In the genomic region with DNA sequence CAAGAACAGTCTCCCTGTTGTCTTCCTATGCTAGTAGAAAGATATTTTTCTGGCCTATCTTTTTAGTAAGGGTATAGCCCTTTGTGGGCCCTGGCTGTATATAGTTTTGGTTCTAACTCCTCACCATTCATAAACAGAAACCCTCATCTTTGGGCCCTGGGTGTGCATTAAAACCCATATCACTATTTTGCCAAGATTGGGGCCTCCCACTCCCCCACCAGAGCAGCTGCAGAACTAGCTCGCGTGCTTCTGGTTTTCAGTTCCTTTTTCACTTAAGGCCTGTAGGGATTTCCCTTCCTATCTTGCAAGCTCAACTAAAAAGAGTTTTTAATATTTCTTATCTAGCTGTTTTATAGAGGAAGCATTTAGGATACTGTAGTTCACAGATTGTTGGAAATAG, we compare ENCODE assay signal across 1 cellular context.
TF ChIP-seq lines count a peak whose summit lies in the region.

No MANE protein-coding gene starts in this region.

TF ChIP-seq in GM12878, 131 proteins besides CTCF, POLR2A, EP300 and RAD21 (continued from another document and continues in another):
- TF ChIP-seq, protein P1, sequence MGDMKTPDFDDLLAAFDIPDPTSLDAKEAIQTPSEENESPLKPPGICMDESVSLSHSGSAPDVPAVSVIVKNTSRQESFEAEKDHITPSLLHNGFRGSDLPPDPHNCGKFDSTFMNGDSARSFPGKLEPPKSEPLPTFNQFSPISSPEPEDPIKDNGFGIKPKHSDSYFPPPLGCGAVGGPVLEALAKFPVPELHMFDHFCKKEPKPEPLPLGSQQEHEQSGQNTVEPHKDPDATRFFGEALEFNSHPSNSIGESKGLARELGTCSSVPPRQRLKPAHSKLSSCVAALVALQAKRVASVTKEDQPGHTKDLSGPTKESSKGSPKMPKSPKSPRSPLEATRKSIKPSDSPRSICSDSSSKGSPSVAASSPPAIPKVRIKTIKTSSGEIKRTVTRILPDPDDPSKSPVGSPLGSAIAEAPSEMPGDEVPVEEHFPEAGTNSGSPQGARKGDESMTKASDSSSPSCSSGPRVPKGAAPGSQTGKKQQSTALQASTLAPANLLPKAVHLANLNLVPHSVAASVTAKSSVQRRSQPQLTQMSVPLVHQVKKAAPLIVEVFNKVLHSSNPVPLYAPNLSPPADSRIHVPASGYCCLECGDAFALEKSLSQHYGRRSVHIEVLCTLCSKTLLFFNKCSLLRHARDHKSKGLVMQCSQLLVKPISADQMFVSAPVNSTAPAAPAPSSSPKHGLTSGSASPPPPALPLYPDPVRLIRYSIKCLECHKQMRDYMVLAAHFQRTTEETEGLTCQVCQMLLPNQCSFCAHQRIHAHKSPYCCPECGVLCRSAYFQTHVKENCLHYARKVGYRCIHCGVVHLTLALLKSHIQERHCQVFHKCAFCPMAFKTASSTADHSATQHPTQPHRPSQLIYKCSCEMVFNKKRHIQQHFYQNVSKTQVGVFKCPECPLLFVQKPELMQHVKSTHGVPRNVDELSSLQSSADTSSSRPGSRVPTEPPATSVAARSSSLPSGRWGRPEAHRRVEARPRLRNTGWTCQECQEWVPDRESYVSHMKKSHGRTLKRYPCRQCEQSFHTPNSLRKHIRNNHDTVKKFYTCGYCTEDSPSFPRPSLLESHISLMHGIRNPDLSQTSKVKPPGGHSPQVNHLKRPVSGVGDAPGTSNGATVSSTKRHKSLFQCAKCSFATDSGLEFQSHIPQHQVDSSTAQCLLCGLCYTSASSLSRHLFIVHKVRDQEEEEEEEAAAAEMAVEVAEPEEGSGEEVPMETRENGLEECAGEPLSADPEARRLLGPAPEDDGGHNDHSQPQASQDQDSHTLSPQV (IDR thresholded peaks at IDR 0.05): no peak
- no peak; the same call in 1 of the 2 replicates for TF ChIP-seq ZNF384 (IDR thresholded peaks at IDR 0.05; ENCODE audit: borderline replicate concordance, low read depth, low read length)
- peak; percentile 94 for TF ChIP-seq MEF2A (IDR thresholded peaks at IDR 0.05; ENCODE audit: insufficient read depth, low read depth, low read length)
- TF ChIP-seq EZH2 (IDR thresholded peaks at IDR 0.05; ENCODE audit: borderline replicate concordance, control insufficient read depth, low read depth, low read length): no peak
- TF ChIP-seq, protein P2, sequence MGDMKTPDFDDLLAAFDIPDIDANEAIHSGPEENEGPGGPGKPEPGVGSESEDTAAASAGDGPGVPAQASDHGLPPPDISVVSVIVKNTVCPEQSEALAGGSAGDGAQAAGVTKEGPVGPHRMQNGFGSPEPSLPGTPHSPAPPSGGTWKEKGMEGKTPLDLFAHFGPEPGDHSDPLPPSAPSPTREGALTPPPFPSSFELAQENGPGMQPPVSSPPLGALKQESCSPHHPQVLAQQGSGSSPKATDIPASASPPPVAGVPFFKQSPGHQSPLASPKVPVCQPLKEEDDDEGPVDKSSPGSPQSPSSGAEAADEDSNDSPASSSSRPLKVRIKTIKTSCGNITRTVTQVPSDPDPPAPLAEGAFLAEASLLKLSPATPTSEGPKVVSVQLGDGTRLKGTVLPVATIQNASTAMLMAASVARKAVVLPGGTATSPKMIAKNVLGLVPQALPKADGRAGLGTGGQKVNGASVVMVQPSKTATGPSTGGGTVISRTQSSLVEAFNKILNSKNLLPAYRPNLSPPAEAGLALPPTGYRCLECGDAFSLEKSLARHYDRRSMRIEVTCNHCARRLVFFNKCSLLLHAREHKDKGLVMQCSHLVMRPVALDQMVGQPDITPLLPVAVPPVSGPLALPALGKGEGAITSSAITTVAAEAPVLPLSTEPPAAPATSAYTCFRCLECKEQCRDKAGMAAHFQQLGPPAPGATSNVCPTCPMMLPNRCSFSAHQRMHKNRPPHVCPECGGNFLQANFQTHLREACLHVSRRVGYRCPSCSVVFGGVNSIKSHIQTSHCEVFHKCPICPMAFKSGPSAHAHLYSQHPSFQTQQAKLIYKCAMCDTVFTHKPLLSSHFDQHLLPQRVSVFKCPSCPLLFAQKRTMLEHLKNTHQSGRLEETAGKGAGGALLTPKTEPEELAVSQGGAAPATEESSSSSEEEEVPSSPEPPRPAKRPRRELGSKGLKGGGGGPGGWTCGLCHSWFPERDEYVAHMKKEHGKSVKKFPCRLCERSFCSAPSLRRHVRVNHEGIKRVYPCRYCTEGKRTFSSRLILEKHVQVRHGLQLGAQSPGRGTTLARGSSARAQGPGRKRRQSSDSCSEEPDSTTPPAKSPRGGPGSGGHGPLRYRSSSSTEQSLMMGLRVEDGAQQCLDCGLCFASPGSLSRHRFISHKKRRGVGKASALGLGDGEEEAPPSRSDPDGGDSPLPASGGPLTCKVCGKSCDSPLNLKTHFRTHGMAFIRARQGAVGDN (IDR thresholded peaks at IDR 0.05): peak; percentile 58; the same call in 1 of the 2 replicates
- TF ChIP-seq SPI1 (IDR thresholded peaks at IDR 0.05; ENCODE audit: borderline replicate concordance, insufficient read depth, low read depth, low read length): peak; percentile 99
- peak; percentile 98 to 99 for TF ChIP-seq BHLHE40 (IDR thresholded peaks at IDR 0.05; ENCODE audit: borderline replicate concordance in 1 of 2, low read depth in 2 of 2, low read length in 1 of 2)
- TF ChIP-seq RB1 (IDR thresholded peaks at IDR 0.05; ENCODE audit: borderline replicate concordance): no peak
- peak; percentile 80 for TF ChIP-seq TCF7 (IDR thresholded peaks at IDR 0.05; ENCODE audit: borderline replicate concordance)
- peak in 1 of 2 experiments; percentile 82; a peak in 2 of 4 replicates for TF ChIP-seq CEBPB (IDR thresholded peaks at IDR 0.05; ENCODE audit: borderline replicate concordance in 1 of 2, low read depth in 2 of 2, low read length in 2 of 2)
- peak; percentile 61 for TF ChIP-seq JUNB (IDR thresholded peaks at IDR 0.05)
- TF ChIP-seq RCOR1 (conservative IDR thresholded peaks at IDR 0.05; ENCODE audit: low read depth, low read length): peak; percentile 91; the same call in 1 of the 2 replicates
- no peak for TF ChIP-seq BRCA1 (IDR thresholded peaks at IDR 0.05; ENCODE audit: low read depth, low read length)
- peak; percentile 100 for TF ChIP-seq FOXM1 (IDR thresholded peaks at IDR 0.05; ENCODE audit: low read depth, low read length)
- peak; percentile 87 for TF ChIP-seq IKZF1 (conservative IDR thresholded peaks at IDR 0.05)
- no peak for TF ChIP-seq NR2C2 (IDR thresholded peaks at IDR 0.05; ENCODE audit: borderline replicate concordance, control insufficient read depth, insufficient read length, low read depth)
- TF ChIP-seq POLR2AphosphoS2 (IDR thresholded peaks at IDR 0.05; ENCODE audit: low read depth, low read length): no peak
- peak; percentile 100 for TF ChIP-seq TCF3 (IDR thresholded peaks at IDR 0.05; ENCODE audit: borderline replicate concordance, insufficient read depth, low read depth, low read length)
- no peak for TF ChIP-seq USF2 (IDR thresholded peaks at IDR 0.05; ENCODE audit: borderline replicate concordance, low read depth, low read length)
- peak; percentile 92 for TF ChIP-seq EED (IDR thresholded peaks at IDR 0.05; ENCODE audit: low read depth)
- TF ChIP-seq MTA2 (IDR thresholded peaks at IDR 0.05; ENCODE audit: low read depth): peak; percentile 92
- no peak for TF ChIP-seq SIN3A (IDR thresholded peaks at IDR 0.05; ENCODE audit: low read depth, low read length)
- TF ChIP-seq RELA (IDR thresholded peaks at IDR 0.05; ENCODE audit: borderline replicate concordance, partially characterized antibody): peak; percentile 74
- TF ChIP-seq, protein P3, sequence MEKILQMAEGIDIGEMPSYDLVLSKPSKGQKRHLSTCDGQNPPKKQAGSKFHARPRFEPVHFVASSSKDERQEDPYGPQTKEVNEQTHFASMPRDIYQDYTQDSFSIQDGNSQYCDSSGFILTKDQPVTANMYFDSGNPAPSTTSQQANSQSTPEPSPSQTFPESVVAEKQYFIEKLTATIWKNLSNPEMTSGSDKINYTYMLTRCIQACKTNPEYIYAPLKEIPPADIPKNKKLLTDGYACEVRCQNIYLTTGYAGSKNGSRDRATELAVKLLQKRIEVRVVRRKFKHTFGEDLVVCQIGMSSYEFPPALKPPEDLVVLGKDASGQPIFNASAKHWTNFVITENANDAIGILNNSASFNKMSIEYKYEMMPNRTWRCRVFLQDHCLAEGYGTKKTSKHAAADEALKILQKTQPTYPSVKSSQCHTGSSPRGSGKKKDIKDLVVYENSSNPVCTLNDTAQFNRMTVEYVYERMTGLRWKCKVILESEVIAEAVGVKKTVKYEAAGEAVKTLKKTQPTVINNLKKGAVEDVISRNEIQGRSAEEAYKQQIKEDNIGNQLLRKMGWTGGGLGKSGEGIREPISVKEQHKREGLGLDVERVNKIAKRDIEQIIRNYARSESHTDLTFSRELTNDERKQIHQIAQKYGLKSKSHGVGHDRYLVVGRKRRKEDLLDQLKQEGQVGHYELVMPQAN (conservative IDR thresholded peaks at IDR 0.05): no peak; the same call in 1 of the 2 replicates
- peak; percentile 80; the same call in 1 of the 2 replicates for TF ChIP-seq MXI1 (IDR thresholded peaks at IDR 0.05; ENCODE audit: low read depth, low read length)
- peak in 1 of 2 experiments; percentile 76; a peak in 2 of 3 replicates for TF ChIP-seq EGR1 (IDR thresholded peaks at IDR 0.05; ENCODE audit: borderline replicate concordance in 1 of 2, low read depth in 2 of 2, low read length in 2 of 2)
- peak; percentile 85 for TF ChIP-seq ATF2 (IDR thresholded peaks at IDR 0.05; ENCODE audit: low read length)
- no peak for TF ChIP-seq HDAC2 (IDR thresholded peaks at IDR 0.05)
- TF ChIP-seq MLLT1 (IDR thresholded peaks at IDR 0.05): peak; percentile 61; the same call in 1 of the 2 replicates
- 0 out of 2 replicates have a peak, but pooled peaks have one; percentile 2 for TF ChIP-seq PAX8 (IDR thresholded peaks at IDR 0.05)
- no peak for TF ChIP-seq ZNF622 (IDR thresholded peaks at IDR 0.05)
- TF ChIP-seq TCF12 (IDR thresholded peaks at IDR 0.05; ENCODE audit: low read depth, low read length): peak; percentile 100
- TF ChIP-seq CHD4 (IDR thresholded peaks at IDR 0.05): no peak
- peak; percentile 41; the same call in 1 of the 2 replicates for TF ChIP-seq ZNF207 (IDR thresholded peaks at IDR 0.05; ENCODE audit: borderline replicate concordance)
- peak; percentile 99 for TF ChIP-seq DPF2 (IDR thresholded peaks at IDR 0.05)
- no peak for TF ChIP-seq SREBF1 (IDR thresholded peaks at IDR 0.05; ENCODE audit: low read length)
- TF ChIP-seq MYC (IDR thresholded peaks at IDR 0.05; ENCODE audit: insufficient read depth, insufficient read length, insufficient replicate concordance, low read length, severe bottlenecking): no peak
- TF ChIP-seq RFX5 (IDR thresholded peaks at IDR 0.05; ENCODE audit: low read depth, low read length): no peak
- TF ChIP-seq, protein P4, sequence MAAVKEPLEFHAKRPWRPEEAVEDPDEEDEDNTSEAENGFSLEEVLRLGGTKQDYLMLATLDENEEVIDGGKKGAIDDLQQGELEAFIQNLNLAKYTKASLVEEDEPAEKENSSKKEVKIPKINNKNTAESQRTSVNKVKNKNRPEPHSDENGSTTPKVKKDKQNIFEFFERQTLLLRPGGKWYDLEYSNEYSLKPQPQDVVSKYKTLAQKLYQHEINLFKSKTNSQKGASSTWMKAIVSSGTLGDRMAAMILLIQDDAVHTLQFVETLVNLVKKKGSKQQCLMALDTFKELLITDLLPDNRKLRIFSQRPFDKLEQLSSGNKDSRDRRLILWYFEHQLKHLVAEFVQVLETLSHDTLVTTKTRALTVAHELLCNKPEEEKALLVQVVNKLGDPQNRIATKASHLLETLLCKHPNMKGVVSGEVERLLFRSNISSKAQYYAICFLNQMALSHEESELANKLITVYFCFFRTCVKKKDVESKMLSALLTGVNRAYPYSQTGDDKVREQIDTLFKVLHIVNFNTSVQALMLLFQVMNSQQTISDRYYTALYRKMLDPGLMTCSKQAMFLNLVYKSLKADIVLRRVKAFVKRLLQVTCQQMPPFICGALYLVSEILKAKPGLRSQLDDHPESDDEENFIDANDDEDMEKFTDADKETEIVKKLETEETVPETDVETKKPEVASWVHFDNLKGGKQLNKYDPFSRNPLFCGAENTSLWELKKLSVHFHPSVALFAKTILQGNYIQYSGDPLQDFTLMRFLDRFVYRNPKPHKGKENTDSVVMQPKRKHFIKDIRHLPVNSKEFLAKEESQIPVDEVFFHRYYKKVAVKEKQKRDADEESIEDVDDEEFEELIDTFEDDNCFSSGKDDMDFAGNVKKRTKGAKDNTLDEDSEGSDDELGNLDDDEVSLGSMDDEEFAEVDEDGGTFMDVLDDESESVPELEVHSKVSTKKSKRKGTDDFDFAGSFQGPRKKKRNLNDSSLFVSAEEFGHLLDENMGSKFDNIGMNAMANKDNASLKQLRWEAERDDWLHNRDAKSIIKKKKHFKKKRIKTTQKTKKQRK (IDR thresholded peaks at IDR 0.05; ENCODE audit: low read depth, low read length): no peak
- peak; percentile 59 for TF ChIP-seq PBX3 (IDR thresholded peaks at IDR 0.05; ENCODE audit: insufficient replicate concordance, low read depth, low read length)
- no peak for TF ChIP-seq ZZZ3 (IDR thresholded peaks at IDR 0.05; ENCODE audit: control insufficient read depth, insufficient read length, low read depth)
